1 cellular context compared by ENCODE assay signal in the genomic region with DNA sequence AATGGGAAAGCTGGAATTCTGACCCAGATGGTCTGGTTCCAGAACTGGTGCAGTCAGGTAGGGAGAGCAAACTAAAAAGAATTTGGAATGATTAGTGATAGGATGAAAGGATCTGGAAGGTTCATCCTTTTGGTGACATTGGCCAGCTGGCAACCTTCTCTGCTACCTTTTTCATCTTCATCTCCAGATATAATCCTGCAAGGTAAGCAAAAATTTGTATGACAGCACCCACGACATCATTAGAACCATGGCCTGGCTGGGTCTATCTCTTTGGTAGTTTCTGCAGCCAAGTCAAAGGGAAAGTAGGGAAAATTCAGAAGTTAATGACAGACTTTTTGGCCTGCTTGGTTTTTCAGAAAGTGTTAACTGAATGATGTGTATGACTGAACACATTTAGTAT.
TF ChIP-seq lines count a peak whose summit lies in the region.

No MANE protein-coding gene starts in this region.

TF ChIP-seq in HepG2, 621 proteins besides CTCF, POLR2A, EP300 and RAD21 (continued from another document):
- TF ChIP-seq, protein P1, sequence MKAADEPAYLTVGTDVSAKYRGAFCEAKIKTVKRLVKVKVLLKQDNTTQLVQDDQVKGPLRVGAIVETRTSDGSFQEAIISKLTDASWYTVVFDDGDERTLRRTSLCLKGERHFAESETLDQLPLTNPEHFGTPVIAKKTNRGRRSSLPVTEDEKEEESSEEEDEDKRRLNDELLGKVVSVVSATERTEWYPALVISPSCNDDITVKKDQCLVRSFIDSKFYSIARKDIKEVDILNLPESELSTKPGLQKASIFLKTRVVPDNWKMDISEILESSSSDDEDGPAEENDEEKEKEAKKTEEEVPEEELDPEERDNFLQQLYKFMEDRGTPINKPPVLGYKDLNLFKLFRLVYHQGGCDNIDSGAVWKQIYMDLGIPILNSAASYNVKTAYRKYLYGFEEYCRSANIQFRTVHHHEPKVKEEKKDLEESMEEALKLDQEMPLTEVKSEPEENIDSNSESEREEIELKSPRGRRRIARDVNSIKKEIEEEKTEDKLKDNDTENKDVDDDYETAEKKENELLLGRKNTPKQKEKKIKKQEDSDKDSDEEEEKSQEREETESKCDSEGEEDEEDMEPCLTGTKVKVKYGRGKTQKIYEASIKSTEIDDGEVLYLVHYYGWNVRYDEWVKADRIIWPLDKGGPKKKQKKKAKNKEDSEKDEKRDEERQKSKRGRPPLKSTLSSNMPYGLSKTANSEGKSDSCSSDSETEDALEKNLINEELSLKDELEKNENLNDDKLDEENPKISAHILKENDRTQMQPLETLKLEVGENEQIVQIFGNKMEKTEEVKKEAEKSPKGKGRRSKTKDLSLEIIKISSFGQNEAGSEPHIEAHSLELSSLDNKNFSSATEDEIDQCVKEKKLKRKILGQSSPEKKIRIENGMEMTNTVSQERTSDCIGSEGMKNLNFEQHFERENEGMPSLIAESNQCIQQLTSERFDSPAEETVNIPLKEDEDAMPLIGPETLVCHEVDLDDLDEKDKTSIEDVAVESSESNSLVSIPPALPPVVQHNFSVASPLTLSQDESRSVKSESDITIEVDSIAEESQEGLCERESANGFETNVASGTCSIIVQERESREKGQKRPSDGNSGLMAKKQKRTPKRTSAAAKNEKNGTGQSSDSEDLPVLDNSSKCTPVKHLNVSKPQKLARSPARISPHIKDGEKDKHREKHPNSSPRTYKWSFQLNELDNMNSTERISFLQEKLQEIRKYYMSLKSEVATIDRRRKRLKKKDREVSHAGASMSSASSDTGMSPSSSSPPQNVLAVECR (CRISPR knock-in tag; IDR thresholded peaks at IDR 0.05; ENCODE audit: borderline replicate concordance), result no peak
